Comparison of ENCODE assay signal across 1 cellular context in the genomic region with DNA sequence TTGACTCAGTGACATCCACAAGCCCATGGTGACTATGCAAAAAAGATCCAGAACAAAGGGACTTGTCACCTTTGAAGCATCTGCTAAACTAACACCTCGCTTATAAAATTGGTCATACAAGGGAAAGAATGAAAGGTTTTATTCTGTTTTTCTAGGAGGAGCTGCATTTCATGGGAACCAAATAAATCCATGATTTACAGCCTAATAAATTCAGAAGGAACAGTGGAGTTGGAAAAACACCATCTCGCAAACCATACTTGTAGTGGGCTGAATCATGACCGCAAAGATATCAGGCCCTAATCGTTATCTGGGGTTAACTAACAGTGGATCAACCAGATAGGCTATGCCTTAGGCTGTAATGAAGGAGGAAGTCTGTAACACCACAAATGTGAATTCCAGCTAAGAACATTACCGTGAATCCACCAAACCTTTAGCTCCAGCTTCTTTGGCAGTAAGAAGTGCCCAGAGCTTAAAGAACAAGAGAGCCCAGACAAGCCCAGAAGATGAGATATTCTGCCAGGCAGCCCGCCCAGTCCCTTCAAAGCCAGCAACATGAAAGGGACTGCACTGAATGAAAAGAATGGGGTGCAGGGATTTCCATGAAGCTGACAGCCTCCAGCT.
TF ChIP-seq lines count a peak whose summit lies in the region.

No MANE protein-coding gene starts in this region.

TF ChIP-seq in GM12878, 131 proteins besides CTCF, POLR2A, EP300 and RAD21:
- TF ChIP-seq PML (IDR thresholded peaks at IDR 0.05; ENCODE audit: low read length) (no peak), CBX5 (IDR thresholded peaks at IDR 0.05; ENCODE audit: low read depth) (no peak), ZSCAN29 (IDR thresholded peaks at IDR 0.05) (no peak), NR2F1 (conservative IDR thresholded peaks at IDR 0.05) (no peak)
